In genomic region chr1:11338351-11338809, GRCh38 we compare ENCODE assay signal across 23 cellular contexts.
A peak's percentile ranks its signal among the peaks of the same experiment; 100 is the strongest.
DNase-seq lines count a peak whose midpoint lies in the region; ATAC-seq and TF ChIP-seq lines count a peak whose summit lies in the region.
"Had no signal": no experiment of that assay in that cellular context is flagged by ENCODE, and none has a peak within 500 bp of the region (broad histone marks: within the 10 kb centered on the region; RNA-seq: fewer than 3 reads in every experiment).

No MANE protein-coding gene starts in this region.

- no peak overlapping the region for H3K4me3 ChIP-seq in cardiac muscle cell
- no peak overlapping the region for H3K4me3 ChIP-seq in ectodermal cell (ENCODE audit: insufficient read depth, low read depth, low read length)
- H3K4me3 ChIP-seq: colonic mucosa, stomach had no signal

- H3K36me3 ChIP-seq in cardiac muscle cell (no peaks in the 10 kb centered on the region), ectodermal cell (ENCODE audit: control insufficient read depth, insufficient read depth, low read length) (no peaks in the 10 kb centered on the region)
- H3K36me3 ChIP-seq: colonic mucosa, stomach had no signal

- H3K27me3 ChIP-seq in cardiac muscle cell (no peaks in the 10 kb centered on the region), ectodermal cell (ENCODE audit: control insufficient read depth, insufficient read depth, low read length, poor library complexity, severe bottlenecking) (no peaks in the 10 kb centered on the region)

- H3K4me3 Mint-ChIP-seq in neural crest cell (peak overlapping the region; percentile 52), T-helper 17 cell (no peak overlapping the region)
- no peak overlapping the region for H3K4me3 Mint-ChIP-seq in activated CD8-positive, alpha-beta memory T cell treated with anti-CD3 and anti-CD28 coated beads, Interleukin-2, amount 10 ng/mL, durations not matched to agents 7 days and 5 days
- no peak overlapping the region for H3K4me3 Mint-ChIP-seq in effector memory CD8-positive, alpha-beta T cell
- H3K4me3 Mint-ChIP-seq: CD8-positive, alpha-beta T cell had no signal

- CTCF ChIA-PET in activated CD8-positive, alpha-beta memory T cell treated with anti-CD3 and anti-CD28 coated beads, Interleukin-2, amount 10 ng/mL, durations not matched to agents 7 days and 5 days (lab: Charles Lee) = interaction anchor here (0.7 kb wide), 1 partner anchor 671 kb away, joined by 3 read pairs; no protein-coding TSS in a partner anchor

- intact Hi-C loops in Right ventricle myocardium superior (cut with DNase I) = loop anchor here (10.0 kb wide), 1 partner anchor 306 kb away; no protein-coding TSS in a partner anchor

- H3K4me1 ChIP-seq in cardiac muscle cell (ENCODE audit: low read depth) = peaks cover 21% of the 10 kb centered on the region
- peaks cover 23% of the 10 kb centered on the region for H3K4me1 ChIP-seq in ectodermal cell (ENCODE audit: control insufficient read depth, insufficient read depth, low read length)
- H3K4me1 ChIP-seq: colonic mucosa had no signal

- H3K27ac ChIP-seq in cardiac muscle cell (peak overlapping the region; percentile 3), ectodermal cell (ENCODE audit: insufficient read depth, low read depth, low read length, poor library complexity, severe bottlenecking) (peak overlapping the region; percentile 13)
- H3K27ac ChIP-seq: colonic mucosa, stomach had no signal

- H3K36me3 Mint-ChIP-seq in neural crest cell (ENCODE audit: low read depth) (no peaks in the 10 kb centered on the region), T-helper 17 cell (ENCODE audit: low read depth) (no peaks in the 10 kb centered on the region)
- H3K36me3 Mint-ChIP-seq in activated CD8-positive, alpha-beta memory T cell treated with anti-CD3 and anti-CD28 coated beads, Interleukin-2, amount 10 ng/mL, durations not matched to agents 7 days and 5 days = no peaks in the 10 kb centered on the region
- peaks cover 2% of the 10 kb centered on the region for H3K36me3 Mint-ChIP-seq in effector memory CD8-positive, alpha-beta T cell (ENCODE audit: insufficient read depth)
- H3K36me3 Mint-ChIP-seq: activated naive CD4-positive, alpha-beta T cell treated with anti-CD3 and anti-CD28 coated beads, Interleukin-2, amount 50 U/mL, for 72 hours; CD8-positive, alpha-beta T cell had no signal

- no peaks in the 10 kb centered on the region for H3K9me3 Mint-ChIP-seq in neural crest cell
- no peaks in the 10 kb centered on the region for H3K9me3 Mint-ChIP-seq in activated CD8-positive, alpha-beta memory T cell treated with anti-CD3 and anti-CD28 coated beads, Interleukin-2, amount 10 ng/mL, durations not matched to agents 7 days and 5 days (ENCODE audit: low read depth)
- no peaks in the 10 kb centered on the region for H3K9me3 Mint-ChIP-seq in effector memory CD8-positive, alpha-beta T cell
- H3K9me3 Mint-ChIP-seq: activated naive CD4-positive, alpha-beta T cell treated with anti-CD3 and anti-CD28 coated beads, Interleukin-2, amount 50 U/mL, for 72 hours; CD8-positive, alpha-beta T cell had no signal

- TF ChIP-seq CTCF in cardiac muscle cell (IDR thresholded peaks at IDR 0.05; ENCODE audit: low read depth, low read length) = no peak
- TF ChIP-seq CTCF in neural crest cell (conservative IDR thresholded peaks at IDR 0.05) = no peak

- no peak for ATAC-seq in Right ventricle myocardium superior (ENCODE audit: poor library complexity)
- ATAC-seq in activated CD8-positive, alpha-beta memory T cell treated with anti-CD3 and anti-CD28 coated beads, Interleukin-2, amount 10 ng/mL, durations not matched to agents 7 days and 5 days = no peak
- ATAC-seq in T-helper 17 cell = no peak
- no peak for ATAC-seq in effector memory CD8-positive, alpha-beta T cell (replicated peaks)
- ATAC-seq: left lobe of liver, sciatic nerve had no signal

- no peak for DNase-seq in cardiac muscle cell (ENCODE audit: low read depth in 1 of 2, low spot score in 1 of 2)
- no peak for DNase-seq in Right ventricle myocardium superior
- no peak for DNase-seq in neural crest cell (ENCODE audit: low read depth, low spot score)
- no peak for DNase-seq in NCI-H1694 treated with DMSO at 0.1 percent for 48 hours (lab: John Stamatoyannopoulos, UW)
- DNase-seq in activated CD8-positive, alpha-beta memory T cell treated with anti-CD3 and anti-CD28 coated beads, Interleukin-2, amount 10 ng/mL, durations not matched to agents 7 days and 5 days = no peak
- DNase-seq in T-helper 17 cell = no peak
- DNase-seq in effector memory CD8-positive, alpha-beta T cell = no peak
- DNase-seq: activated CD4-positive, alpha-beta T cell treated with anti-CD3 and anti-CD28 coated beads for 48 hours; activated effector memory CD4-positive, alpha-beta T cell treated with Interleukin-2 at 50 U/mL for 16 hours; activated T-cell treated with anti-CD3 and anti-CD28 coated beads, Interleukin-2, amount 50 U/mL, for 1 hour; anterior cingulate cortex; CD8-positive, alpha-beta T cell; colonic mucosa; effector CD8-positive, alpha-beta T cell; erythroblast; Kasumi-1; NCI-H187; stimulated activated CD4-positive, alpha-beta T cell treated with anti-CD3 and anti-CD28 coated beads, Interleukin-4, amount 100 ng/mL, for 1 hour; stomach had no signal

- H3K4me1 Mint-ChIP-seq in neural crest cell = peaks cover 56% of the 10 kb centered on the region
- peaks cover 7% of the 10 kb centered on the region for H3K4me1 Mint-ChIP-seq in activated CD8-positive, alpha-beta memory T cell treated with anti-CD3 and anti-CD28 coated beads, Interleukin-2, amount 10 ng/mL, durations not matched to agents 7 days and 5 days
- peaks cover 15% of the 10 kb centered on the region for H3K4me1 Mint-ChIP-seq in T-helper 17 cell
- peaks cover 11 to 12% of the 10 kb centered on the region in 2 donors for H3K4me1 Mint-ChIP-seq in effector memory CD8-positive, alpha-beta T cell (ENCODE audit: low read depth in 2 of 2)

- H3K9me3 ChIP-seq in cardiac muscle cell (ENCODE audit: low read depth) = no peaks in the 10 kb centered on the region
- H3K9me3 ChIP-seq in ectodermal cell (ENCODE audit: control insufficient read depth, low read length) = no peaks in the 10 kb centered on the region
- H3K9me3 ChIP-seq in T-helper 17 cell (ENCODE audit: control insufficient read depth, low read length, poor library complexity, severe bottlenecking) = no peaks in the 10 kb centered on the region
- H3K9me3 ChIP-seq: colonic mucosa, stomach had no signal

- 80 to 83% methylated on average over 6 of the region's 6 CpGs for WGBS in ectodermal cell, 2 experiments

- peaks cover 14% of the 10 kb centered on the region for H3K27me3 Mint-ChIP-seq in neural crest cell (ENCODE audit: low read depth)
- peaks cover 39% of the 10 kb centered on the region for H3K27me3 Mint-ChIP-seq in activated CD8-positive, alpha-beta memory T cell treated with anti-CD3 and anti-CD28 coated beads, Interleukin-2, amount 10 ng/mL, durations not matched to agents 7 days and 5 days
- peaks cover 28% of the 10 kb centered on the region for H3K27me3 Mint-ChIP-seq in T-helper 17 cell
- peaks cover 33 to 57% of the 10 kb centered on the region in 2 donors for H3K27me3 Mint-ChIP-seq in effector memory CD8-positive, alpha-beta T cell

- H3K27ac Mint-ChIP-seq in neural crest cell (ENCODE audit: unreplicated experiment) (no peak overlapping the region), T-helper 17 cell (no peak overlapping the region)
- H3K27ac Mint-ChIP-seq in activated CD8-positive, alpha-beta memory T cell treated with anti-CD3 and anti-CD28 coated beads, Interleukin-2, amount 10 ng/mL, durations not matched to agents 7 days and 5 days = no peak overlapping the region
- H3K27ac Mint-ChIP-seq in effector memory CD8-positive, alpha-beta T cell = peak overlapping the region in 1 of 2 donors; percentile 54
- H3K27ac Mint-ChIP-seq: activated naive CD4-positive, alpha-beta T cell treated with anti-CD3 and anti-CD28 coated beads, Interleukin-2, amount 50 U/mL, for 72 hours; CD8-positive, alpha-beta T cell had no signal
